ENCODE assay signal across 29 cellular contexts in genomic region chr3:172312711-172313110, GRCh38.
A peak's percentile ranks its signal among the peaks of the same experiment; 100 is the strongest.
DNase-seq lines count a peak whose midpoint lies in the region; ATAC-seq and TF ChIP-seq lines count a peak whose summit lies in the region.
"Had no signal": no experiment of that assay in that cellular context is flagged by ENCODE, and none has a peak within 500 bp of the region (broad histone marks: within the 10 kb centered on the region; RNA-seq: fewer than 3 reads in every experiment).

No MANE protein-coding gene starts in this region.

- H3K4me1 ChIP-seq in lower lobe of right lung (peaks cover 32% of the 10 kb centered on the region), tibial artery (peaks cover 0 to 61% (median 46%) of the 10 kb centered on the region in 4 donors)

- H3K27ac ChIP-seq in VCaP (0 out of 2 replicates have a peak overlapping the region, but pooled peaks have one; percentile 36), lower lobe of right lung (peak overlapping the region; percentile 55), tibial artery (peak overlapping the region; percentile 21 to 58), coronary artery (peak overlapping the region in 1 of 2 donors; percentile 79)
- H3K27ac ChIP-seq: 22Rv1, body of pancreas, RWPE1, upper lobe of left lung had no signal

- H3K9me3 Mint-ChIP-seq in activated naive CD8-positive, alpha-beta T cell treated with anti-CD3 and anti-CD28 coated beads, Interleukin-2, amount 50 U/mL, for 24 hours: no peaks in the 10 kb centered on the region
- H3K9me3 Mint-ChIP-seq in activated naive CD8-positive, alpha-beta T cell treated with anti-CD3 and anti-CD28 coated beads for 36 hours: no peaks in the 10 kb centered on the region
- H3K9me3 Mint-ChIP-seq in activated naive CD4-positive, alpha-beta T cell treated with anti-CD3 and anti-CD28 coated beads, Interleukin-2, amount 50 U/mL, for 72 hours: no peaks in the 10 kb centered on the region
- H3K9me3 Mint-ChIP-seq: CD4-positive, CD25-positive, alpha-beta regulatory T cell; effector memory CD8-positive, alpha-beta T cell; immature natural killer cell; naive B cell; stimulated activated naive CD8-positive, alpha-beta T cell treated with anti-CD3 and anti-CD28 coated beads, Interleukin-15, amount 100 ng/mL, for 72 hours had no signal

- H3K27me3 Mint-ChIP-seq in activated naive CD8-positive, alpha-beta T cell treated with anti-CD3 and anti-CD28 coated beads, Interleukin-2, amount 50 U/mL, for 24 hours: no peaks in the 10 kb centered on the region
- H3K27me3 Mint-ChIP-seq in activated naive CD8-positive, alpha-beta T cell treated with anti-CD3 and anti-CD28 coated beads for 36 hours: no peaks in the 10 kb centered on the region
- H3K27me3 Mint-ChIP-seq: activated CD4-positive, alpha-beta T cell treated with anti-CD3 and anti-CD28 coated beads for 36 hours; CD4-positive, CD25-positive, alpha-beta regulatory T cell; effector memory CD8-positive, alpha-beta T cell; naive B cell; stimulated activated naive CD8-positive, alpha-beta T cell treated with anti-CD3 and anti-CD28 coated beads, Interleukin-15, amount 100 ng/mL, for 72 hours; T-helper 17 cell had no signal

- peaks cover 24% of the 10 kb centered on the region for H3K36me3 Mint-ChIP-seq in activated naive CD8-positive, alpha-beta T cell treated with anti-CD3 and anti-CD28 coated beads, Interleukin-2, amount 50 U/mL, for 24 hours (ENCODE audit: low read depth)
- H3K36me3 Mint-ChIP-seq in activated naive CD8-positive, alpha-beta T cell treated with anti-CD3 and anti-CD28 coated beads for 36 hours: peaks cover 6% of the 10 kb centered on the region
- no peaks in the 10 kb centered on the region for H3K36me3 Mint-ChIP-seq in activated naive CD4-positive, alpha-beta T cell treated with anti-CD3 and anti-CD28 coated beads, Interleukin-2, amount 50 U/mL, for 72 hours

- no peak overlapping the region for H3K4me3 ChIP-seq in lower lobe of right lung
- H3K4me3 ChIP-seq in tibial artery: no peak overlapping the region
- no peak overlapping the region for H3K4me3 ChIP-seq in coronary artery
- H3K4me3 ChIP-seq: body of pancreas, upper lobe of left lung had no signal

- ATAC-seq in activated naive CD8-positive, alpha-beta T cell treated with anti-CD3 and anti-CD28 coated beads, Interleukin-2, amount 50 U/mL, for 24 hours: no peak
- ATAC-seq in lower lobe of right lung: no peak
- no peak for ATAC-seq in activated naive CD4-positive, alpha-beta T cell treated with anti-CD3 and anti-CD28 coated beads, Interleukin-2, amount 50 U/mL, for 72 hours
- ATAC-seq: activated CD4-positive, alpha-beta T cell treated with anti-CD3 and anti-CD28 coated beads for 36 hours; activated CD8-positive, alpha-beta T cell treated with anti-CD3 and anti-CD28 coated beads, Interleukin-2, amount 10 ng/mL, durations not matched to agents 7 days and 5 days; body of pancreas; effector memory CD8-positive, alpha-beta T cell; esophagus mucosa; left lobe of liver; stimulated activated naive CD8-positive, alpha-beta T cell treated with anti-CD3 and anti-CD28 coated beads, Interleukin-15, amount 100 ng/mL, for 72 hours; T-helper 17 cell had no signal

- H3K4me1 Mint-ChIP-seq in activated naive CD8-positive, alpha-beta T cell treated with anti-CD3 and anti-CD28 coated beads, Interleukin-2, amount 50 U/mL, for 24 hours: peaks cover 4% of the 10 kb centered on the region
- H3K4me1 Mint-ChIP-seq in activated naive CD8-positive, alpha-beta T cell treated with anti-CD3 and anti-CD28 coated beads for 36 hours: peaks cover 5% of the 10 kb centered on the region
- H3K4me1 Mint-ChIP-seq: CD4-positive, CD25-positive, alpha-beta regulatory T cell; naive B cell had no signal

- DNase-seq in activated naive CD8-positive, alpha-beta T cell treated with anti-CD3 and anti-CD28 coated beads, Interleukin-2, amount 50 U/mL, for 24 hours: no peak
- DNase-seq in activated naive CD8-positive, alpha-beta T cell treated with anti-CD3 and anti-CD28 coated beads for 36 hours: no peak
- DNase-seq in lower lobe of right lung (no peak), tibial artery (no peak), coronary artery (ENCODE audit: low spot score) (no peak), NCI-H1048 (lab: John Stamatoyannopoulos, UW) (no peak)
- DNase-seq in activated naive CD4-positive, alpha-beta T cell treated with anti-CD3 and anti-CD28 coated beads, Interleukin-2, amount 50 U/mL, for 72 hours (ENCODE audit: low spot score in 2 of 2): no peak
- DNase-seq: activated CD4-positive, alpha-beta T cell treated with anti-CD3 and anti-CD28 coated beads for 36 hours; activated CD8-positive, alpha-beta T cell treated with anti-CD3 and anti-CD28 coated beads, Interleukin-2, amount 10 ng/mL, durations not matched to agents 7 days and 5 days; activated gamma-delta T cell; body of pancreas; CD4-positive, CD25-positive, alpha-beta regulatory T cell; DND-41; effector memory CD8-positive, alpha-beta T cell; hypothalamus; immature natural killer cell; naive B cell; SK-N-SH; small intestine; stimulated activated CD4-positive, alpha-beta T cell treated with anti-CD3 and anti-CD28 coated beads, Interleukin-1b, Interleukin-23, amount 100 ng/mL, for 48 hours; stimulated activated CD8-positive, alpha-beta memory T cell treated with anti-CD3 and anti-CD28 coated beads, Interleukin-4, amount 100 ng/mL, for 48 hours; stimulated activated naive CD8-positive, alpha-beta T cell treated with anti-CD3 and anti-CD28 coated beads, Interleukin-15, amount 100 ng/mL, for 72 hours; T-helper 17 cell; upper lobe of left lung had no signal

- no peaks in the 10 kb centered on the region for H3K27me3 ChIP-seq in lower lobe of right lung (ENCODE audit: low read depth)
- no peaks in the 10 kb centered on the region for H3K27me3 ChIP-seq in tibial artery
- H3K27me3 ChIP-seq: body of pancreas, upper lobe of left lung had no signal

- H3K36me3 ChIP-seq in lower lobe of right lung (peaks cover 54% of the 10 kb centered on the region), tibial artery (peaks cover 34 to 44% (median 34%) of the 10 kb centered on the region in 3 donors)

- TF ChIP-seq CTCF in VCaP (conservative IDR thresholded peaks at IDR 0.05) (no peak), lower lobe of right lung (IDR thresholded peaks at IDR 0.05) (no peak), tibial artery (IDR thresholded peaks at IDR 0.05) (no peak), coronary artery (IDR thresholded peaks at IDR 0.05) (no peak)

- intact Hi-C loops in lower lobe of right lung (cut with DNase I): no loop called here
- intact Hi-C loops in tibial artery (cut with DNase I; ENCODE audit: low total_unique reads): loop anchor here (10.0 kb wide), 1 partner anchor 108 kb away; no protein-coding TSS in a partner anchor

- H3K4me3 Mint-ChIP-seq in activated naive CD8-positive, alpha-beta T cell treated with anti-CD3 and anti-CD28 coated beads, Interleukin-2, amount 50 U/mL, for 24 hours: no peak overlapping the region
- H3K4me3 Mint-ChIP-seq in activated naive CD8-positive, alpha-beta T cell treated with anti-CD3 and anti-CD28 coated beads for 36 hours: no peak overlapping the region
- H3K4me3 Mint-ChIP-seq: activated CD4-positive, alpha-beta T cell treated with anti-CD3 and anti-CD28 coated beads for 36 hours; activated CD8-positive, alpha-beta T cell treated with anti-CD3 and anti-CD28 coated beads, Interleukin-2, amount 10 ng/mL, durations not matched to agents 7 days and 5 days; CD4-positive, CD25-positive, alpha-beta regulatory T cell; effector memory CD8-positive, alpha-beta T cell; immature natural killer cell; naive B cell; stimulated activated naive CD8-positive, alpha-beta T cell treated with anti-CD3 and anti-CD28 coated beads, Interleukin-15, amount 100 ng/mL, for 72 hours; T-helper 17 cell had no signal

- H3K27ac Mint-ChIP-seq in activated naive CD8-positive, alpha-beta T cell treated with anti-CD3 and anti-CD28 coated beads, Interleukin-2, amount 50 U/mL, for 24 hours: peak overlapping the region; percentile 50
- no peak overlapping the region for H3K27ac Mint-ChIP-seq in activated naive CD8-positive, alpha-beta T cell treated with anti-CD3 and anti-CD28 coated beads for 36 hours
- no peak overlapping the region for H3K27ac Mint-ChIP-seq in activated naive CD4-positive, alpha-beta T cell treated with anti-CD3 and anti-CD28 coated beads, Interleukin-2, amount 50 U/mL, for 72 hours
- H3K27ac Mint-ChIP-seq: activated CD4-positive, alpha-beta T cell treated with anti-CD3 and anti-CD28 coated beads for 36 hours; activated CD8-positive, alpha-beta T cell treated with anti-CD3 and anti-CD28 coated beads, Interleukin-2, amount 10 ng/mL, durations not matched to agents 7 days and 5 days; effector memory CD8-positive, alpha-beta T cell; stimulated activated naive CD8-positive, alpha-beta T cell treated with anti-CD3 and anti-CD28 coated beads, Interleukin-15, amount 100 ng/mL, for 72 hours; T-helper 17 cell had no signal

- H3K9me3 ChIP-seq in lower lobe of right lung: no peaks in the 10 kb centered on the region
- H3K9me3 ChIP-seq in tibial artery: no peaks in the 10 kb centered on the region
- H3K9me3 ChIP-seq: body of pancreas, SK-N-SH, upper lobe of left lung had no signal
